Comparison of ENCODE assay signal across 27 cellular contexts in genomic region chr6:1576711-1577110, GRCh38. TPM values are rescaled to one million over a fixed set of nuclear protein-coding genes. Genes with fewer than 3 reads are reported as not detected.
"Had no signal": no experiment of that assay in that cellular context is flagged by ENCODE, and none has a peak within 500 bp of the region (broad histone marks: within the 10 kb centered on the region; RNA-seq: fewer than 3 reads in every experiment).

No MANE protein-coding gene starts in this region.

- H3K4me3 ChIP-seq: esophagus squamous epithelium had no signal

- DNase-seq: activated CD4-positive, alpha-beta memory T cell treated with anti-CD3 and anti-CD28 coated beads for 36 hours; activated CD4-positive, alpha-beta T cell treated with anti-CD3 and anti-CD28 coated beads for 36 hours; activated CD4-positive, alpha-beta T cell treated with anti-CD3 and anti-CD28 coated beads, Interleukin-2, amount 10 ng/mL, durations not matched to agents 24 days and 14 days; activated CD4-positive, CD25-positive, alpha-beta regulatory T cell; activated CD4-positive, CD25-positive, alpha-beta regulatory T cell treated with anti-CD3 and anti-CD28 coated beads, Interleukin-2, amount 50 U/mL, for 72 hours; activated CD8-positive, alpha-beta memory T cell treated with anti-CD3 and anti-CD28 coated beads, Interleukin-2, amount 10 ng/mL, durations not matched to agents 7 days and 5 days; activated CD8-positive, alpha-beta memory T cell treated with anti-CD3 and anti-CD28 coated beads, Interleukin-2, amount 50 U/mL, for 4 hours; activated CD8-positive, alpha-beta T cell treated with anti-CD3 and anti-CD28 coated beads, Interleukin-2, amount 10 ng/mL, durations not matched to agents 7 days and 5 days; activated effector memory CD4-positive, alpha-beta T cell treated with anti-CD3 and anti-CD28 coated beads, Interleukin-2, amount 50 U/mL, for 16 hours; activated naive CD4-positive, alpha-beta T cell treated with anti-CD3 and anti-CD28 coated beads for 36 hours; activated naive CD8-positive, alpha-beta T cell treated with anti-CD3 and anti-CD28 coated beads for 36 hours; activated T-cell treated with anti-CD3 and anti-CD28 coated beads, Interleukin-2, amount 50 U/mL, for 1 hour; activated T-cell treated with anti-CD3 and anti-CD28 coated beads, Interleukin-2, amount 50 U/mL, for 48 hours; cortex of kidney; dermis blood vessel endothelial cell; effector CD4-positive, alpha-beta T cell; effector memory CD8-positive, alpha-beta T cell; erythroblast; esophagus squamous epithelium; T-helper 2 cell had no signal

- H3K27me3 Mint-ChIP-seq: activated CD4-positive, alpha-beta T cell treated with anti-CD3 and anti-CD28 coated beads, Interleukin-2, amount 10 ng/mL, durations not matched to agents 24 days and 14 days; activated naive CD4-positive, alpha-beta T cell treated with anti-CD3 and anti-CD28 coated beads, Interleukin-2, amount 50 U/mL, for 24 hours had no signal

- H3K27ac Mint-ChIP-seq: activated CD4-positive, alpha-beta memory T cell treated with anti-CD3 and anti-CD28 coated beads for 36 hours; activated CD4-positive, alpha-beta T cell treated with anti-CD3 and anti-CD28 coated beads for 36 hours; activated CD4-positive, alpha-beta T cell treated with anti-CD3 and anti-CD28 coated beads, Interleukin-2, amount 10 ng/mL, durations not matched to agents 24 days and 14 days; activated CD8-positive, alpha-beta memory T cell treated with anti-CD3 and anti-CD28 coated beads, Interleukin-2, amount 10 ng/mL, durations not matched to agents 7 days and 5 days; activated CD8-positive, alpha-beta T cell treated with anti-CD3 and anti-CD28 coated beads, Interleukin-2, amount 10 ng/mL, durations not matched to agents 7 days and 5 days; activated naive CD4-positive, alpha-beta T cell treated with anti-CD3 and anti-CD28 coated beads for 36 hours; activated naive CD4-positive, alpha-beta T cell treated with anti-CD3 and anti-CD28 coated beads, Interleukin-2, amount 50 U/mL, for 24 hours; activated naive CD8-positive, alpha-beta T cell treated with anti-CD3 and anti-CD28 coated beads for 36 hours; activated T-helper 1 cell treated with anti-CD3 and anti-CD28 coated beads, Interleukin-12 subunit alpha, Interleukin-12 subunit beta, Interleukin-2, Interleukin-4 antibody, amounts not matched to agents 30 ng/mL and 10 ng/mL and 1 ng/mL, durations not matched to agents 14 hours and 24 hours and 36 hours; activated T-helper 2 cell treated with anti-CD3 and anti-CD28 coated beads, Interferon-gamma antibody, Interleukin-2, Interleukin-4, amounts not matched to agents 10 μg/mL and 5 μg/mL and 100 μg/mL, durations not matched to agents 14 hours and 24 hours and 36 hours; effector memory CD8-positive, alpha-beta T cell had no signal

- H3K36me3 Mint-ChIP-seq: activated CD4-positive, alpha-beta memory T cell treated with anti-CD3 and anti-CD28 coated beads for 36 hours; activated CD8-positive, alpha-beta memory T cell treated with anti-CD3 and anti-CD28 coated beads, Interleukin-2, amount 10 ng/mL, durations not matched to agents 7 days and 5 days; activated naive CD4-positive, alpha-beta T cell treated with anti-CD3 and anti-CD28 coated beads, Interleukin-2, amount 50 U/mL, for 24 hours; activated naive CD8-positive, alpha-beta T cell treated with anti-CD3 and anti-CD28 coated beads for 36 hours had no signal

- H3K4me1 Mint-ChIP-seq: activated CD4-positive, alpha-beta T cell treated with anti-CD3 and anti-CD28 coated beads for 36 hours; activated CD4-positive, alpha-beta T cell treated with anti-CD3 and anti-CD28 coated beads, Interleukin-2, amount 10 ng/mL, durations not matched to agents 24 days and 14 days; activated CD8-positive, alpha-beta memory T cell treated with anti-CD3 and anti-CD28 coated beads, Interleukin-2, amount 10 ng/mL, durations not matched to agents 7 days and 5 days; activated naive CD4-positive, alpha-beta T cell treated with anti-CD3 and anti-CD28 coated beads, Interleukin-2, amount 50 U/mL, for 24 hours; activated naive CD8-positive, alpha-beta T cell treated with anti-CD3 and anti-CD28 coated beads for 36 hours; central memory CD8-positive, alpha-beta T cell had no signal

- H3K4me3 Mint-ChIP-seq: activated CD4-positive, alpha-beta memory T cell treated with anti-CD3 and anti-CD28 coated beads for 36 hours; activated CD4-positive, alpha-beta T cell treated with anti-CD3 and anti-CD28 coated beads for 36 hours; activated CD4-positive, alpha-beta T cell treated with anti-CD3 and anti-CD28 coated beads, Interleukin-2, amount 10 ng/mL, durations not matched to agents 24 days and 14 days; activated CD8-positive, alpha-beta memory T cell treated with anti-CD3 and anti-CD28 coated beads, Interleukin-2, amount 10 ng/mL, durations not matched to agents 7 days and 5 days; activated CD8-positive, alpha-beta T cell treated with anti-CD3 and anti-CD28 coated beads, Interleukin-2, amount 10 ng/mL, durations not matched to agents 7 days and 5 days; activated naive CD4-positive, alpha-beta T cell treated with anti-CD3 and anti-CD28 coated beads for 36 hours; activated naive CD4-positive, alpha-beta T cell treated with anti-CD3 and anti-CD28 coated beads, Interleukin-2, amount 50 U/mL, for 24 hours; activated naive CD8-positive, alpha-beta T cell treated with anti-CD3 and anti-CD28 coated beads for 36 hours; activated T-helper 1 cell treated with anti-CD3 and anti-CD28 coated beads, Interleukin-12 subunit alpha, Interleukin-12 subunit beta, Interleukin-2, Interleukin-4 antibody, amounts not matched to agents 30 ng/mL and 10 ng/mL and 1 ng/mL, durations not matched to agents 14 hours and 24 hours and 36 hours; brain; central memory CD8-positive, alpha-beta T cell; effector memory CD8-positive, alpha-beta T cell had no signal

- H3K27me3 ChIP-seq: ascending aorta had no signal

- ATAC-seq: activated CD4-positive, alpha-beta T cell treated with anti-CD3 and anti-CD28 coated beads for 36 hours; activated CD8-positive, alpha-beta memory T cell treated with anti-CD3 and anti-CD28 coated beads, Interleukin-2, amount 10 ng/mL, durations not matched to agents 7 days and 5 days; activated CD8-positive, alpha-beta T cell treated with anti-CD3 and anti-CD28 coated beads, Interleukin-2, amount 10 ng/mL, durations not matched to agents 7 days and 5 days; effector memory CD8-positive, alpha-beta T cell had no signal

- H3K9me3 ChIP-seq: esophagus squamous epithelium had no signal

- H3K36me3 ChIP-seq: ascending aorta, esophagus squamous epithelium had no signal

- H3K9me3 Mint-ChIP-seq: activated naive CD4-positive, alpha-beta T cell treated with anti-CD3 and anti-CD28 coated beads for 36 hours had no signal

RNA-seq across cellular contexts. Expression of gene FOXC1, which starts 33.0 kb away (rescaled TPM):
- total RNA-seq: activated CD8-positive, alpha-beta T cell treated with anti-CD3 and anti-CD28 coated beads, Interleukin-2, amount 10 ng/mL, durations not matched to agents 7 days and 5 days; activated naive CD4-positive, alpha-beta T cell treated with anti-CD3 and anti-CD28 coated beads for 36 hours; activated naive CD8-positive, alpha-beta T cell treated with anti-CD3 and anti-CD28 coated beads for 36 hours; T-helper 1 cell treated with Interleukin-12 subunit alpha and Interleukin-12 subunit beta and Interleukin-4 antibody, amounts not matched to agents 30 ng/mL and 1 ng/mL, for 36 hours had no signal
